Comparison of ENCODE assay signal across 7 cellular contexts in genomic region chr2:24827321-24828261, GRCh38. TPM values are rescaled to one million over a fixed set of nuclear protein-coding genes. Genes with fewer than 3 reads are reported as not detected.
DNase-seq lines count a peak whose midpoint lies in the region; ATAC-seq, FAIRE-seq and TF ChIP-seq lines count a peak whose summit lies in the region.

No MANE protein-coding gene starts in this region.

- peak; percentile 87 for TF ChIP-seq CTCF in VCaP (conservative IDR thresholded peaks at IDR 0.05)
- peak; percentile 61 to 93 (median 87) for TF ChIP-seq CTCF in breast epithelium (IDR thresholded peaks at IDR 0.05)

- no peak overlapping the region for H3K4me3 ChIP-seq in breast epithelium

- ATAC-seq in HG02938 (IDR thresholded peaks at IDR 0.05; ENCODE audit: unreplicated experiment) = peak; percentile 68

- no peaks in the 10 kb centered on the region for H3K27me3 ChIP-seq in breast epithelium

- TF ChIP-seq POLR2A in GM12892 (IDR thresholded peaks at IDR 0.05; ENCODE audit: low read depth, low read length) = no peak; the same call in 1 of the 2 replicates
- no peak for TF ChIP-seq POLR2A in breast epithelium (IDR thresholded peaks at IDR 0.05)

- intact Hi-C loops in breast epithelium (cut with DNase I; ENCODE audit: low total_unique reads) = loop anchor here (10.0 kb wide), 1 partner anchor 413 kb away; no protein-coding TSS in a partner anchor

- no peaks in the 10 kb centered on the region for H3K4me1 ChIP-seq in breast epithelium

- H3K9me3 ChIP-seq in breast epithelium = no peaks in the 10 kb centered on the region

- DNase-seq in GM12892 (ENCODE audit: insufficient read length) (peak; percentile 87), NCI-H2171 treated with DMSO at 0.1 percent for 48 hours (lab: John Stamatoyannopoulos, UW) (peak; percentile 87), breast epithelium (ENCODE audit: low spot score in 2 of 2) (peak; percentile 73 to 81)
- peak; percentile 42 to 47 for DNase-seq in stimulated activated CD4-positive, alpha-beta T cell treated with anti-CD3 and anti-CD28 coated beads, Interleukin-15, amount 100 ng/mL, for 1 hour (ENCODE audit: low read depth in 1 of 2, low spot score in 1 of 2)

- H3K27ac ChIP-seq in VCaP = peak overlapping the region; percentile 69
- no peak overlapping the region for H3K27ac ChIP-seq in breast epithelium

- H3K36me3 ChIP-seq in breast epithelium = no peaks in the 10 kb centered on the region

- peak; percentile 93 for FAIRE-seq in GM12892 (lab: Jason Lieb, UNC)
- peak; percentile 91 for FAIRE-seq in islet of Langerhans (lab: Jason Lieb, UNC)

RNA-seq across cellular contexts. Expression of gene CENPO, which starts 34.4 kb away (rescaled TPM):
- polyA plus RNA-seq in GM12892 (2012; ENCODE audit: missing spikeins) = 18.7 TPM
- 1 to 10 TPM; 1.6 to 4.2 (median 1.8) TPM for total RNA-seq in breast epithelium

RNA-seq across cellular contexts. Expression of gene PTRHD1, which starts 34.4 kb away (rescaled TPM):
- polyA plus RNA-seq in GM12892 (2012; ENCODE audit: missing spikeins) = 59.3 TPM
- total RNA-seq in breast epithelium = 10 to 100 TPM; 19.3 to 38.8 (median 37.9) TPM
